Comparison of ENCODE assay signal across 10 cellular contexts in genomic region chr5:147482426-147483196, GRCh38. TPM values are rescaled to one million over a fixed set of nuclear protein-coding genes. Genes with fewer than 3 reads are reported as not detected.
DNase-seq lines count a peak whose midpoint lies in the region; ATAC-seq and TF ChIP-seq lines count a peak whose summit lies in the region.
"Had no signal": no experiment of that assay in that cellular context is flagged by ENCODE, and none has a peak within 500 bp of the region (broad histone marks: within the 10 kb centered on the region; RNA-seq: fewer than 3 reads in every experiment).

No MANE protein-coding gene starts in this region.

- H3K4me1 Mint-ChIP-seq in activated T-helper 1 cell treated with anti-CD3 and anti-CD28 coated beads, Interleukin-12 subunit alpha, Interleukin-12 subunit beta, Interleukin-2, Interleukin-4 antibody, amounts not matched to agents 30 ng/mL and 10 ng/mL and 1 ng/mL, durations not matched to agents 14 hours and 24 hours and 36 hours (ENCODE audit: low read depth): no peaks in the 10 kb centered on the region
- H3K4me1 Mint-ChIP-seq in activated naive CD4-positive, alpha-beta T cell treated with anti-CD3 and anti-CD28 coated beads for 36 hours (ENCODE audit: low read depth): no peaks in the 10 kb centered on the region

- no peak overlapping the region for H2BK15ac ChIP-seq in mesendoderm (replicated peaks; ENCODE audit: low read depth)

- no peak overlapping the region for H3K27ac ChIP-seq in BLaER1
- H3K27ac ChIP-seq in mesendoderm (ENCODE audit: low read depth, low read length): no peak overlapping the region

- no peak overlapping the region for H3K27ac Mint-ChIP-seq in activated T-helper 1 cell treated with anti-CD3 and anti-CD28 coated beads, Interleukin-12 subunit alpha, Interleukin-12 subunit beta, Interleukin-2, Interleukin-4 antibody, amounts not matched to agents 30 ng/mL and 10 ng/mL and 1 ng/mL, durations not matched to agents 14 hours and 24 hours and 36 hours
- no peak overlapping the region for H3K27ac Mint-ChIP-seq in activated naive CD4-positive, alpha-beta T cell treated with anti-CD3 and anti-CD28 coated beads for 36 hours
- H3K27ac Mint-ChIP-seq: CD8-positive, alpha-beta T cell had no signal

- WGBS in mesendoderm (ENCODE audit: extremely low coverage, insufficient coverage, low lambda C conversion rate): no CpG with 5 or more reads among the region's 9 CpGs

- H2BK120ac ChIP-seq in mesendoderm (ENCODE audit: low read depth, low read length): no peak overlapping the region

- no peaks in the 10 kb centered on the region for H3K9me3 Mint-ChIP-seq in activated T-helper 1 cell treated with anti-CD3 and anti-CD28 coated beads, Interleukin-12 subunit alpha, Interleukin-12 subunit beta, Interleukin-2, Interleukin-4 antibody, amounts not matched to agents 30 ng/mL and 10 ng/mL and 1 ng/mL, durations not matched to agents 14 hours and 24 hours and 36 hours
- no peaks in the 10 kb centered on the region for H3K9me3 Mint-ChIP-seq in activated naive CD4-positive, alpha-beta T cell treated with anti-CD3 and anti-CD28 coated beads for 36 hours
- H3K9me3 Mint-ChIP-seq: CD8-positive, alpha-beta T cell had no signal

- H3K27me3 Mint-ChIP-seq in activated T-helper 1 cell treated with anti-CD3 and anti-CD28 coated beads, Interleukin-12 subunit alpha, Interleukin-12 subunit beta, Interleukin-2, Interleukin-4 antibody, amounts not matched to agents 30 ng/mL and 10 ng/mL and 1 ng/mL, durations not matched to agents 14 hours and 24 hours and 36 hours (ENCODE audit: insufficient read depth): no peaks in the 10 kb centered on the region
- H3K27me3 Mint-ChIP-seq in activated naive CD4-positive, alpha-beta T cell treated with anti-CD3 and anti-CD28 coated beads for 36 hours (ENCODE audit: low read depth): peaks cover 9% of the 10 kb centered on the region

- no peak overlapping the region for H4K5ac ChIP-seq in mesendoderm (ENCODE audit: low read length)

- no peak overlapping the region for H3K4ac ChIP-seq in mesendoderm (ENCODE audit: low read depth, low read length)

- intact Hi-C loops in activated T-helper 1 cell treated with anti-CD3 and anti-CD28 coated beads, Interleukin-12 subunit alpha, Interleukin-12 subunit beta, Interleukin-2, Interleukin-4 antibody, amounts not matched to agents 30 ng/mL and 10 ng/mL and 1 ng/mL, durations not matched to agents 14 hours and 24 hours and 36 hours (cut with micrococcal nuclease): no loop called here
- intact Hi-C loops in activated naive CD4-positive, alpha-beta T cell treated with anti-CD3 and anti-CD28 coated beads for 36 hours (cut with micrococcal nuclease): no loop called here

- no peaks in the 10 kb centered on the region for H3K9me3 ChIP-seq in BLaER1

- H3K4me1 ChIP-seq in BLaER1 (peaks cover 58% of the 10 kb centered on the region), mesendoderm (ENCODE audit: control insufficient read depth, low read depth, low read length) (peaks cover 2% of the 10 kb centered on the region)

- H3K4me2 ChIP-seq in BLaER1 (peak overlapping the region; percentile 64), mesendoderm (ENCODE audit: low read length) (no peak overlapping the region)

- DNase-seq in NCI-H1092 (lab: John Stamatoyannopoulos, UW) (peak; percentile 83), cardiac fibroblast (ENCODE audit: low read depth in 2 of 2) (peak; percentile 37 to 63), mesendoderm (peak; percentile 48), iPS-NIHi7 (ENCODE audit: extremely low spot score) (no peak)
- no peak for DNase-seq in activated T-helper 1 cell treated with anti-CD3 and anti-CD28 coated beads, Interleukin-12 subunit alpha, Interleukin-12 subunit beta, Interleukin-2, Interleukin-4 antibody, amounts not matched to agents 30 ng/mL and 10 ng/mL and 1 ng/mL, durations not matched to agents 14 hours and 24 hours and 36 hours (ENCODE audit: low spot score)
- no peak for DNase-seq in activated naive CD4-positive, alpha-beta T cell treated with anti-CD3 and anti-CD28 coated beads for 36 hours
- DNase-seq: CD8-positive, alpha-beta T cell; MG63 had no signal

- ATAC-seq in HG03196 (IDR thresholded peaks at IDR 0.05; ENCODE audit: unreplicated experiment): no peak
- ATAC-seq: CD8-positive, alpha-beta T cell had no signal

- H4K20me1 ChIP-seq in BLaER1: no peaks in the 10 kb centered on the region

- no peaks in the 10 kb centered on the region for H3K36me3 ChIP-seq in BLaER1
- no peaks in the 10 kb centered on the region for H3K36me3 ChIP-seq in mesendoderm (ENCODE audit: control insufficient read depth, insufficient read depth, low read length)
- H3K36me3 ChIP-seq: MG63 had no signal

- no peaks in the 10 kb centered on the region for H3K27me3 ChIP-seq in BLaER1
- no peaks in the 10 kb centered on the region for H3K27me3 ChIP-seq in mesendoderm (ENCODE audit: insufficient read depth, low read length, poor library complexity)
- H3K27me3 ChIP-seq: MG63 had no signal

- no peak overlapping the region for H4K8ac ChIP-seq in mesendoderm (ENCODE audit: low read depth, low read length)

- peak overlapping the region; percentile 39 for H3K18ac ChIP-seq in mesendoderm (ENCODE audit: low read length)

- no peak overlapping the region for H3K4me3 Mint-ChIP-seq in activated T-helper 1 cell treated with anti-CD3 and anti-CD28 coated beads, Interleukin-12 subunit alpha, Interleukin-12 subunit beta, Interleukin-2, Interleukin-4 antibody, amounts not matched to agents 30 ng/mL and 10 ng/mL and 1 ng/mL, durations not matched to agents 14 hours and 24 hours and 36 hours
- no peak overlapping the region for H3K4me3 Mint-ChIP-seq in activated naive CD4-positive, alpha-beta T cell treated with anti-CD3 and anti-CD28 coated beads for 36 hours
- H3K4me3 Mint-ChIP-seq: CD8-positive, alpha-beta T cell had no signal

- H3K23ac ChIP-seq in mesendoderm (ENCODE audit: low read length): no peak overlapping the region

- H2BK5ac ChIP-seq in mesendoderm (ENCODE audit: low read length): no peak overlapping the region

- H3K9ac ChIP-seq in BLaER1 (no peak overlapping the region), mesendoderm (ENCODE audit: low read length) (no peak overlapping the region)

- CTCF ChIA-PET in activated naive CD4-positive, alpha-beta T cell treated with anti-CD3 and anti-CD28 coated beads for 36 hours (lab: Charles Lee): interaction anchor here (1.1 kb wide), 1 partner anchor 28 kb away, joined by 3 read pairs; no protein-coding TSS in a partner anchor

- no peak overlapping the region for H2AK5ac ChIP-seq in mesendoderm (ENCODE audit: low read length)

- H3K79me1 ChIP-seq in mesendoderm (ENCODE audit: low read length): no peaks in the 10 kb centered on the region

- no peak overlapping the region for H3K56ac ChIP-seq in mesendoderm (ENCODE audit: low read length)

- no peaks in the 10 kb centered on the region for H3K79me2 ChIP-seq in mesendoderm (ENCODE audit: control insufficient read depth, insufficient read depth, low read length)

- no peaks in the 10 kb centered on the region for H3K36me3 Mint-ChIP-seq in activated T-helper 1 cell treated with anti-CD3 and anti-CD28 coated beads, Interleukin-12 subunit alpha, Interleukin-12 subunit beta, Interleukin-2, Interleukin-4 antibody, amounts not matched to agents 30 ng/mL and 10 ng/mL and 1 ng/mL, durations not matched to agents 14 hours and 24 hours and 36 hours (ENCODE audit: low read depth)
- H3K36me3 Mint-ChIP-seq in activated naive CD4-positive, alpha-beta T cell treated with anti-CD3 and anti-CD28 coated beads for 36 hours (ENCODE audit: low read depth): no peaks in the 10 kb centered on the region
- H3K36me3 Mint-ChIP-seq: CD8-positive, alpha-beta T cell had no signal

- H3K4me3 ChIP-seq in BLaER1 (no peak overlapping the region), cardiac fibroblast (replicated peaks in 1 of 2; ENCODE audit: low read depth in 2 of 2, low read length in 2 of 2) (no peak overlapping the region), mesendoderm (ENCODE audit: low read length) (no peak overlapping the region)
- H3K4me3 ChIP-seq: MG63 had no signal

- TF ChIP-seq CTCF in cardiac fibroblast (IDR thresholded peaks at IDR 0.05; ENCODE audit: low read depth, low read length): no peak

RNA-seq across cellular contexts. Expression of gene DPYSL3, which starts 27.3 kb away (rescaled TPM):
- 55.9 TPM for polyA plus RNA-seq in mesendoderm (2013, experiment 1 of 2)
- polyA plus RNA-seq in mesendoderm (2013, experiment 2 of 2): 57.0 TPM
- 0.16 TPM in 1 of 2 replicates, not detected in the other for total RNA-seq in activated T-helper 1 cell treated with anti-CD3 and anti-CD28 coated beads, Interleukin-12 subunit alpha, Interleukin-12 subunit beta, Interleukin-2, Interleukin-4 antibody, amounts not matched to agents 30 ng/mL and 10 ng/mL and 1 ng/mL, durations not matched to agents 14 hours and 24 hours and 36 hours
- under 1 TPM; 0.05 to 0.12 TPM for total RNA-seq in activated naive CD4-positive, alpha-beta T cell treated with anti-CD3 and anti-CD28 coated beads for 36 hours
- total RNA-seq: CD8-positive, alpha-beta T cell had no signal

Comparison
In these comparisons a context has a peak if more than half of its experiments do, and no peak if none do; other contexts are left out.
1. DNase-seq: peak in NCI-H1092 (single experiment), cardiac fibroblast (2 of 2) and mesendoderm (single experiment); none in iPS-NIHi7 (single experiment), activated T-helper 1 cell treated with anti-CD3 and anti-CD28 coated beads, Interleukin-12 subunit alpha, Interleukin-12 subunit beta, Interleukin-2, Interleukin-4 antibody, amounts not matched to agents 30 ng/mL and 10 ng/mL and 1 ng/mL, durations not matched to agents 14 hours and 24 hours and 36 hours (single experiment) and activated naive CD4-positive, alpha-beta T cell treated with anti-CD3 and anti-CD28 coated beads for 36 hours (single experiment).